Comparison of ENCODE assay signal across 12 cellular contexts in the genomic region with DNA sequence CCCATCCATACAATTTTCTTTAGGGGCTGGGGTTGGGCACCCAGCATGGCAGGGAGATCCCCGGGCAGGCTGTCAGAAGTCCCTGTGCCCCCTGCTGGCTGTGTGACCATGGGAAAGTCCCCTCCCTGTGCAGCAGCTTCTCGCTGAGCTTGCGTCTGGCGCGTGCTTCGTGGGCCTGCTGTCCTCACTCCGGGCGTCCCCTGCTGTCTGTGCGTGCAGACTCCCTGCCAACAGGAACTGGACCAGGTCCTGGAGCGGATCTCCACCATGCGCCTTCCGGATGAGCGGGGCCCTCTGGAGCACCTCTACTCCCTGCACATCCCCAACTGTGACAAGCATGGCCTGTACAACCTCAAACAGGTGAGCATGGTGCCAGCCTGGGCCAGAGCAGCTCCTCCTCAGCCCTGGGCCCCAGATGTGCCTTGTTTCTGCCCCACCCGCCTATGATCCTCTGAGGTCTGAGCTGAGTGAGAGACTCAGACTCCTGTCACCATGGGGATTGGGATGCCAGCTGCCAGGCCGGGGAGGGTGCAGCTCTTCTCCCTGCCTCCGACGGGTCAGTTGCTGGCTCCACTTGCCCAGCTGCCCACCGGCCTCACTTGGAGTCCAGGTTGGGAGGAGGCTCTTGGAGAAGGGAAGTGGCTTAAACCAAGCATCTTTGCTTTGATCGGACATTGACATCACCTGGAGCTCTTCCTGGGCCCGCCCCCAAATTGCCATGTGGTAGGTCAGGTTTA. TPM values are rescaled to one million over a fixed set of nuclear protein-coding genes. Genes with fewer than 3 reads are reported as not detected.
DNase-seq lines count a peak whose midpoint lies in the region; ATAC-seq, FAIRE-seq and TF ChIP-seq lines count a peak whose summit lies in the region.
"Had no signal": no experiment of that assay in that cellular context is flagged by ENCODE, and none has a peak within 500 bp of the region (broad histone marks: within the 10 kb centered on the region; RNA-seq: fewer than 3 reads in every experiment).

No MANE protein-coding gene starts in this region.

- H3K4me3 ChIP-seq in A673 (ENCODE audit: low read depth, low read length, poor library complexity, severe bottlenecking), result no peak overlapping the region
- H3K4me3 ChIP-seq in fibroblast of pulmonary artery (replicated peaks; ENCODE audit: low read depth, low read length), result no peak overlapping the region
- no peak overlapping the region for H3K4me3 ChIP-seq in sigmoid colon

- H3K27me3 ChIP-seq in A673 (replicated peaks; ENCODE audit: insufficient read depth, low read depth, low read length, poor library complexity), result no peaks in the 10 kb centered on the region
- no peaks in the 10 kb centered on the region for H3K27me3 ChIP-seq in sigmoid colon

- peaks cover 71% of the 10 kb centered on the region for H3K36me3 ChIP-seq in A673 (ENCODE audit: insufficient read depth, low read length, poor library complexity, severe bottlenecking)
- no peaks in the 10 kb centered on the region for H3K36me3 ChIP-seq in sigmoid colon

- CTCF ChIA-PET in A673 (lab: Charles Lee), result interaction anchor here (0.9 kb wide), 1 partner anchor 143 kb away, joined by 4 read pairs; no protein-coding TSS in a partner anchor

- no peak for ATAC-seq in HG03565 (IDR thresholded peaks at IDR 0.05; ENCODE audit: unreplicated experiment)

- H3K9me3 ChIP-seq in A673 (ENCODE audit: low read depth, low read length, poor library complexity, severe bottlenecking), result no peaks in the 10 kb centered on the region
- no peaks in the 10 kb centered on the region for H3K9me3 ChIP-seq in sigmoid colon
- H3K9me3 ChIP-seq: Caco-2 had no signal

- TF ChIP-seq POLR2A in sigmoid colon (IDR thresholded peaks at IDR 0.05), result no peak

- BruUV-seq in A673 (replicated peaks; lab: Mats Ljungman, UMichigan), result no TSS peak

- no peak for FAIRE-seq in RCC 7860 (lab: Jason Lieb, UNC)
- FAIRE-seq: endometrium, GM18507 had no signal

- peaks cover 25% of the 10 kb centered on the region for H3K4me1 ChIP-seq in A673 (ENCODE audit: insufficient read depth, low read length, poor library complexity, severe bottlenecking)
- H3K4me1 ChIP-seq in sigmoid colon, result peaks cover 0 to 17% (median 15%) of the 10 kb centered on the region in 4 donors
- H3K4me1 ChIP-seq: Caco-2 had no signal

- POLR2A ChIA-PET in A673 (lab: Charles Lee; ENCODE audit: low non-redundant PET), result no interaction called here

- intact Hi-C loops in A673 (cut with micrococcal nuclease; ENCODE audit: unreplicated experiment), result no loop called here
- intact Hi-C loops in sigmoid colon (cut with DNase I), result loop anchor here (10.0 kb wide), 1 partner anchor 627 kb away; no protein-coding TSS in a partner anchor

- DNase-seq in A673 (ENCODE audit: low spot score) (peak; percentile 33), ELR (ENCODE audit: low read depth) (peak; percentile 19), RCC 7860 (ENCODE audit: low spot score) (peak; percentile 16), fibroblast of pulmonary artery (ENCODE audit: low read depth) (no peak), sigmoid colon (no peak), epidermal melanocyte (ENCODE audit: insufficient read length, low spot score) (no peak)
- no peak for DNase-seq in stimulated activated CD4-positive, alpha-beta T cell treated with anti-CD3 and anti-CD28 coated beads, Interleukin-4, amount 100 ng/mL, for 1 hour
- DNase-seq: NCI-H1930 had no signal

- 87 to 94% methylated on average over 20 of the region's 20 CpGs for WGBS in sigmoid colon, 2 donors

- TF ChIP-seq EP300 in sigmoid colon (IDR thresholded peaks at IDR 0.05), result no peak

- H3K27ac ChIP-seq in A673 (ENCODE audit: low read depth, low read length, poor library complexity, severe bottlenecking) (no peak overlapping the region), sigmoid colon (no peak overlapping the region)

- TF ChIP-seq CTCF in A673 (conservative IDR thresholded peaks at IDR 0.05; ENCODE audit: low read depth, low read length) (peak; percentile 36), fibroblast of pulmonary artery (IDR thresholded peaks at IDR 0.05; ENCODE audit: low read length, missing control alignments) (peak; percentile 6), sigmoid colon (IDR thresholded peaks at IDR 0.05) (no peak)

RNA-seq across cellular contexts. Expression of gene IGFBP2, which starts 28.6 kb away (rescaled TPM):
- total RNA-seq in A673 (2021) (614 and 767 TPM in 2 replicates), sigmoid colon (10 to 100 TPM in 3 of 4 donors, 1 to 10 TPM in 1; 6.3 to 45.7 (median 21.9) TPM)
- 10 to 100 TPM; 30.8 to 33.5 (median 33.0) TPM for polyA plus RNA-seq in sigmoid colon

RNA-seq across cellular contexts. Expression of gene IGFBP5, which starts 33.5 kb away (rescaled TPM):
- total RNA-seq in A673 (2021) (5.4 and 7.1 TPM in 2 replicates), sigmoid colon (100 to 1,000 TPM; 254 to 773 (median 488) TPM)
- polyA plus RNA-seq in sigmoid colon, result 100 to 1,000 TPM in 1 of 3 donors, 10 to 100 TPM in 2; 13.6 to 131 (median 36.0) TPM

Comparison
In these comparisons a context has a peak if more than half of its experiments do, and no peak if none do; other contexts are left out.
1. DNase-seq: peak in A673 (single experiment), ELR (single experiment) and RCC 7860 (single experiment); none in fibroblast of pulmonary artery (single experiment), sigmoid colon (single experiment), stimulated activated CD4-positive, alpha-beta T cell treated with anti-CD3 and anti-CD28 coated beads, Interleukin-4, amount 100 ng/mL, for 1 hour (single experiment) and epidermal melanocyte (single experiment).
2. CTCF ChIP-seq: peak in A673 (single experiment) and fibroblast of pulmonary artery (single experiment); none in sigmoid colon (0 of 4).
3. RNA of gene IGFBP2, which starts 28.6 kb away (total RNA-seq): 614 to 767 TPM in A673; 6.3 to 45.7 TPM in sigmoid colon; every median in the first group is over 10 times any median in the second.
4. RNA of gene IGFBP5, which starts 33.5 kb away (total RNA-seq): 254 to 773 TPM in sigmoid colon; 5.4 to 7.1 TPM in A673; every median in the first group is over 10 times any median in the second.